In genomic region chr16:29815793-29816693, GRCh38 we compare ENCODE assay signal across 8 cellular contexts. TPM values are rescaled to one million over a fixed set of nuclear protein-coding genes. Genes with fewer than 3 reads are reported as not detected.
DNase-seq lines count a peak whose midpoint lies in the region; ATAC-seq and TF ChIP-seq lines count a peak whose summit lies in the region.

PAGR1 (plus strand) TSS chr16:29816152; CDS start chr16:29816526, 374 bp downstream.

- peak within 1 kb of the TSS; percentile 81 for H2BK120ac ChIP-seq in trophoblast cell (ENCODE audit: insufficient read depth, low read length, poor library complexity)

- peak within 1 kb of the TSS; percentile 84 for H4K91ac ChIP-seq in trophoblast cell (ENCODE audit: low read depth, low read length)

- peak; percentile 100 for DNase-seq in GM12865 (ENCODE audit: low read depth)
- peak; percentile 88 for DNase-seq in NCI-H128 (lab: John Stamatoyannopoulos, UW; ENCODE audit: unreplicated experiment)
- peak; percentile 98 to 99 for DNase-seq in SW 1271 (lab: John Stamatoyannopoulos, UW)
- peak; percentile 97 for DNase-seq in activated naive CD8-positive, alpha-beta T cell treated with anti-CD3 and anti-CD28 coated beads, Interleukin-2, amount 50 U/mL, for 24 hours
- DNase-seq in cardiac muscle cell (ENCODE audit: low read depth in 1 of 2, low spot score in 1 of 2): peak; percentile 99 to 100
- peak; percentile 100 for DNase-seq in trophoblast cell
- peak; percentile 98 for DNase-seq in type B pancreatic cell (ENCODE audit: extremely low spot score, unreplicated experiment)

- peak within 1 kb of the TSS; percentile 84 for H3K27ac ChIP-seq in cardiac muscle cell
- H3K27ac ChIP-seq in trophoblast cell (ENCODE audit: low read depth, low read length): peak within 1 kb of the TSS; percentile 79

- H3K18ac ChIP-seq in trophoblast cell (ENCODE audit: low read length): peak within 1 kb of the TSS; percentile 93

- H2AFZ ChIP-seq in trophoblast cell (ENCODE audit: insufficient read depth, low read length, poor library complexity): peak within 1 kb of the TSS; percentile 82

- peak within 1 kb of the TSS; percentile 90 for H2BK5ac ChIP-seq in trophoblast cell (ENCODE audit: low read depth, low read length, poor library complexity)

- H3K9me3 ChIP-seq in cardiac muscle cell (ENCODE audit: low read depth) (no peaks in the 10 kb centered on the region), trophoblast cell (ENCODE audit: insufficient read depth, low read depth, low read length) (no peaks in the 10 kb centered on the region)

- no CpG with 5 or more reads among the region's 70 CpGs for whole genome bisulfite sequencing in trophoblast cell (ENCODE audit: extremely low coverage, insufficient coverage, insufficient read length)

- ATAC-seq in HG02678 (IDR thresholded peaks at IDR 0.05; ENCODE audit: unreplicated experiment): peak; percentile 64
- peak; percentile 67 for ATAC-seq in activated naive CD8-positive, alpha-beta T cell treated with anti-CD3 and anti-CD28 coated beads, Interleukin-2, amount 50 U/mL, for 24 hours

- peak within 1 kb of the TSS; percentile 89 for H4K12ac ChIP-seq in trophoblast cell (ENCODE audit: low read depth, low read length)

- H3K4ac ChIP-seq in trophoblast cell (ENCODE audit: low read depth, low read length): peak within 1 kb of the TSS; percentile 50

- H2BK12ac ChIP-seq in trophoblast cell (ENCODE audit: low read length): peak within 1 kb of the TSS; percentile 9

- H3K23ac ChIP-seq in trophoblast cell (ENCODE audit: low read length): no peak within 1 kb of the TSS

- H3K9me3 Mint-ChIP-seq in activated naive CD8-positive, alpha-beta T cell treated with anti-CD3 and anti-CD28 coated beads, Interleukin-2, amount 50 U/mL, for 24 hours: no peaks in the 10 kb centered on the region
- H3K9me3 Mint-ChIP-seq in type B pancreatic cell: no peaks in the 10 kb centered on the region

- H3K4me3 Mint-ChIP-seq in activated naive CD8-positive, alpha-beta T cell treated with anti-CD3 and anti-CD28 coated beads, Interleukin-2, amount 50 U/mL, for 24 hours: peak within 1 kb of the TSS; percentile 98
- H3K4me3 Mint-ChIP-seq in type B pancreatic cell: peak within 1 kb of the TSS; percentile 93

- H3K27ac Mint-ChIP-seq in activated naive CD8-positive, alpha-beta T cell treated with anti-CD3 and anti-CD28 coated beads, Interleukin-2, amount 50 U/mL, for 24 hours: peak within 1 kb of the TSS; percentile 99
- peak within 1 kb of the TSS; percentile 94 for H3K27ac Mint-ChIP-seq in type B pancreatic cell

- H3K4me1 ChIP-seq in cardiac muscle cell (ENCODE audit: low read depth): peaks cover 12% of the 10 kb centered on the region
- peaks cover 4 to 26% of the 10 kb centered on the region in 2 experiments for H3K4me1 ChIP-seq in trophoblast cell (ENCODE audit: control insufficient read depth in 1 of 2, insufficient read depth in 2 of 2, low read length in 2 of 2)

- TF ChIP-seq CTCF in GM12865 (IDR thresholded peaks at IDR 0.05; ENCODE audit: insufficient read depth, low read depth, low read length, missing control alignments) (peak; percentile 96), cardiac muscle cell (IDR thresholded peaks at IDR 0.05; ENCODE audit: low read depth, low read length) (peak; percentile 90), type B pancreatic cell (conservative IDR thresholded peaks at IDR 0.05) (peak; percentile 93)

- peaks cover 12% of the 10 kb centered on the region for H3K36me3 ChIP-seq in cardiac muscle cell
- peaks cover 11 to 13% of the 10 kb centered on the region in 2 experiments for H3K36me3 ChIP-seq in trophoblast cell (ENCODE audit: control insufficient read depth in 1 of 2, insufficient read depth in 2 of 2, low read length in 2 of 2)

- peaks cover 23% of the 10 kb centered on the region for H3K79me1 ChIP-seq in trophoblast cell (ENCODE audit: low read length)

- H3K79me2 ChIP-seq in trophoblast cell (ENCODE audit: control insufficient read depth, insufficient read depth, low read length, poor library complexity): peaks cover 9% of the 10 kb centered on the region

- peak within 1 kb of the TSS; percentile 97 for H4K8ac ChIP-seq in trophoblast cell (ENCODE audit: low read depth, low read length)

- H3K27me3 Mint-ChIP-seq in activated naive CD8-positive, alpha-beta T cell treated with anti-CD3 and anti-CD28 coated beads, Interleukin-2, amount 50 U/mL, for 24 hours: peaks cover 9% of the 10 kb centered on the region
- H3K27me3 Mint-ChIP-seq in type B pancreatic cell: peaks cover 4% of the 10 kb centered on the region

- H3K4me2 ChIP-seq in trophoblast cell (ENCODE audit: low read length): peak within 1 kb of the TSS; percentile 96

- H3K36me3 Mint-ChIP-seq in activated naive CD8-positive, alpha-beta T cell treated with anti-CD3 and anti-CD28 coated beads, Interleukin-2, amount 50 U/mL, for 24 hours (ENCODE audit: low read depth): peaks cover 25% of the 10 kb centered on the region
- peaks cover 8% of the 10 kb centered on the region for H3K36me3 Mint-ChIP-seq in type B pancreatic cell

- H2AK5ac ChIP-seq in trophoblast cell (ENCODE audit: low read length): peak within 1 kb of the TSS; percentile 42

- H3K27me3 ChIP-seq in cardiac muscle cell: no peaks in the 10 kb centered on the region
- no peaks in the 10 kb centered on the region for H3K27me3 ChIP-seq in trophoblast cell (ENCODE audit: insufficient read depth, low read length)

- H3K9ac ChIP-seq in trophoblast cell (ENCODE audit: low read length): peak within 1 kb of the TSS; percentile 94

- H3K4me1 Mint-ChIP-seq in activated naive CD8-positive, alpha-beta T cell treated with anti-CD3 and anti-CD28 coated beads, Interleukin-2, amount 50 U/mL, for 24 hours: peaks cover 65% of the 10 kb centered on the region
- H3K4me1 Mint-ChIP-seq in type B pancreatic cell (ENCODE audit: unreplicated experiment): peaks cover 38% of the 10 kb centered on the region

- H3K4me3 ChIP-seq in GM12865 (ENCODE audit: low read depth, low read length) (peak within 1 kb of the TSS; percentile 90), cardiac muscle cell (peak within 1 kb of the TSS; percentile 92), trophoblast cell (ENCODE audit: low read depth, low read length) (peak within 1 kb of the TSS; percentile 78)

- peak within 1 kb of the TSS; percentile 72 for H3K14ac ChIP-seq in trophoblast cell (ENCODE audit: low read length)

RNA-seq across cellular contexts. Expression of gene PAGR1, which starts in this region (rescaled TPM):
- total RNA-seq in cardiac muscle cell (113 and 120 TPM in 2 replicates), type B pancreatic cell (ENCODE audit: low replicate concordance) (25.5 and 33.5 TPM in 2 replicates)
- 106 and 113 TPM in 2 replicates for polyA plus RNA-seq in cardiac muscle cell
- 33.5 and 34.4 TPM in 2 replicates for polyA plus RNA-seq in trophoblast cell (2013)

Comparison
In these comparisons a context has a peak if more than half of its experiments do, and no peak if none do; other contexts are left out.
1. Peak in every context shown above with its lines: DNase-seq, ATAC-seq, H3K4me3 ChIP-seq and H3K27ac ChIP-seq.